ENCODE assay signal across 17 cellular contexts in the genomic region with DNA sequence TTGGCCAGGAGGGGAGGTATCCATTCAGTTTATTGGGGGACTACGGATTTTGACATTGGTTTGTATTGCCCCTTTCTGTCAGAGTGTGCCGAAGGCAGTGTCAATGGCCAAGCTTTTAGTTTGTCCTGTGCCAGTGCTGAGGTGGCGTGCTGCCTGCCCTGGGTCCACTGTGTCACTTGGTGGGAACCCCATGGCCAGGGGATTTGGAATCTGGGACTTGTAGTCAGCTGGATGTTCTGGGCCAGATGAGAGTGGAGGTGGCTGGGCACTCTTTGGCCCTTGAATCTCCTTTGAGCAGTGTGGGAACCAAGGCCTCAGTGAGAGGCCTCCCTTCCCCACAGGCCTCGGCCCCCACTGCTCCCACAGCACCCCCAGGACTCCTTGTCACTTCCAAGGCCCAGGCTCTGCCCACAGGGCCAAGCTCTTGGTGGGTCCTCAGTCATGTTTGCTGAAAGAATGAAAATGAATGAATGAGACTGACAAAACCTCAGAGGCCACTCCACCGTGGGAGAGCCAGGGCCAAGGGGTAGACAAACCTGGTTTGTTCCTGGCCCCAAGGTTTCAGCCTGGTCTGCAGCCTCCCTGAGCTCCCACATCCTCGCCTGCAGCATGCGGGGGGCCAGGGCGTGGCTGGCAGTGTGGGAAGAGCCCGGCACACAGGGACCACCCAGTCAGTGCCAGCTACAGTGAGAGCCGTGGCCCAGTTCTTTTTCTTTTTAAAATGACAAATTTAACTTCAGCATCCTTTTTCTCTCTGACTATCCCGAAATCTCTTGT.
"Had no signal": no experiment of that assay in that cellular context is flagged by ENCODE, and none has a peak within 500 bp of the region (broad histone marks: within the 10 kb centered on the region; RNA-seq: fewer than 3 reads in every experiment).

No MANE protein-coding gene starts in this region.

- H3K36me3 Mint-ChIP-seq: activated naive CD8-positive, alpha-beta T cell treated with anti-CD3 and anti-CD28 coated beads for 36 hours; immature natural killer cell had no signal

- H3K4me3 Mint-ChIP-seq: activated naive CD8-positive, alpha-beta T cell treated with anti-CD3 and anti-CD28 coated beads for 36 hours; effector memory CD8-positive, alpha-beta T cell; immature natural killer cell; stimulated activated naive CD8-positive, alpha-beta T cell treated with anti-CD3 and anti-CD28 coated beads, Interleukin-15, Interleukin-2, amounts not matched to agents 100 ng/mL and 50 ng/mL, for 24 hours had no signal

- H3K9me3 ChIP-seq: body of pancreas, neutrophil, upper lobe of left lung had no signal

- H3K4me3 ChIP-seq: body of pancreas, upper lobe of left lung had no signal

- H3K27ac ChIP-seq: body of pancreas, foreskin keratinocyte, neutrophil, upper lobe of left lung had no signal

- H3K4me1 ChIP-seq: body of pancreas, foreskin keratinocyte, upper lobe of left lung had no signal

- H3K36me3 ChIP-seq: neutrophil, upper lobe of left lung had no signal

- ATAC-seq: body of pancreas; effector memory CD8-positive, alpha-beta T cell; foreskin keratinocyte; left colon had no signal

- H3K4me1 Mint-ChIP-seq: activated naive CD8-positive, alpha-beta T cell treated with anti-CD3 and anti-CD28 coated beads for 36 hours; immature natural killer cell had no signal

- H3K27me3 ChIP-seq: body of pancreas, upper lobe of left lung had no signal

- H3K27ac Mint-ChIP-seq: activated naive CD8-positive, alpha-beta T cell treated with anti-CD3 and anti-CD28 coated beads for 36 hours; effector memory CD8-positive, alpha-beta T cell; immature natural killer cell; stimulated activated naive CD8-positive, alpha-beta T cell treated with anti-CD3 and anti-CD28 coated beads, Interleukin-15, Interleukin-2, amounts not matched to agents 100 ng/mL and 50 ng/mL, for 24 hours had no signal

- DNase-seq: activated gamma-delta T cell; activated naive CD8-positive, alpha-beta T cell treated with anti-CD3 and anti-CD28 coated beads for 36 hours; activated T-cell treated with anti-CD3 and anti-CD28 coated beads, Interleukin-2, amount 50 U/mL, for 48 hours; amygdala; body of pancreas; cerebellar nuclear complex; dermis blood vessel endothelial cell; effector memory CD8-positive, alpha-beta T cell; foreskin keratinocyte; immature natural killer cell; left colon; small intestine; stimulated activated CD4-positive, alpha-beta T cell treated with anti-CD3 and anti-CD28 coated beads, Interleukin-4, amount 100 ng/mL, for 4 hours; T-helper 2 cell had no signal

- H3K9me3 Mint-ChIP-seq: activated naive CD8-positive, alpha-beta T cell treated with anti-CD3 and anti-CD28 coated beads for 36 hours; effector memory CD8-positive, alpha-beta T cell; stimulated activated naive CD8-positive, alpha-beta T cell treated with anti-CD3 and anti-CD28 coated beads, Interleukin-15, Interleukin-2, amounts not matched to agents 100 ng/mL and 50 ng/mL, for 24 hours had no signal
